8 cellular contexts compared by ENCODE assay signal in the genomic region with DNA sequence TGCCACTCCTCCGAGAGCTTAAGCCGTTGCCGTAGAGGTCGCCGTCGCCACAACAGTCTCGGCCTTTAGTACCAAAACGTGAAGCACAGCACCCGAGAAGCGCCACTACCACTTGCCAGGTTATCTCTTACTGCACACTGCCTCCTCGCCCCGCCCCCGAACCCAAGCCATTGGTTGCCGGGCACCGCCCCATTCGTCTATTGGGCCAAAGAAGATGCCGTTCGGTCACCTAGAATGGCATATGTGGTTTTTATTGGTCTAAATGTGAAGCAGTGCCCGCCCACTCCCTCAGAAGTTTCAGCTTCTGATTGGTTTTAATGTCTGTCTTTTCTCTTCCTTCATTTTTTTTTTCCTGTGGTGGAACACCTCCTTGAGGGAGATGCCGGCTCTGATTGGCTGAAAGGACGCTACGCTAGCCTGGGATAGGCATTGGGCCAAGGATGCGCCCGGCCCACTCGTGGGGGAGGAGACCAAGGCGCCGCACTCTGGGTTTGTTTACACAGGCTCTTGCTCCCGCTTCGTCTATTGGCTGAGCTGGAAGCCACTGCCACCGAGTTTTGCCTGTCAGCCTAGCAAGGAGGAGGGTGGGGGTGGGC. TPM values are rescaled to one million over a fixed set of nuclear protein-coding genes. Genes with fewer than 3 reads are reported as not detected.
DNase-seq lines count a peak whose midpoint lies in the region; ATAC-seq, FAIRE-seq and TF ChIP-seq lines count a peak whose summit lies in the region.

A gene with protein sequence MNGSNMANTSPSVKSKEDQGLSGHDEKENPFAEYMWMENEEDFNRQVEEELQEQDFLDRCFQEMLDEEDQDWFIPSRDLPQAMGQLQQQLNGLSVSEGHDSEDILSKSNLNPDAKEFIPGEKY (minus strand): TSS at position 139 of the 596 bp plus-strand sequence. CDS start 24,514 bp downstream, outside the sequence.

- peak within 1 kb of the TSS; percentile 82 for H3K4me2 ChIP-seq in neural cell (ENCODE audit: low read length)

- no peaks in the 10 kb centered on the region for H3K27me3 ChIP-seq in neural cell (ENCODE audit: insufficient read depth, low read depth, low read length)

- peaks cover 4% of the 10 kb centered on the region for H3K79me2 ChIP-seq in neural cell (replicated peaks; ENCODE audit: insufficient read depth, low read length)

- no peak for TF ChIP-seq EP300 in neural cell (conservative IDR thresholded peaks at IDR 0.05; ENCODE audit: poor library complexity, severe bottlenecking)

- H4K20me1 ChIP-seq in neural cell (ENCODE audit: insufficient read depth), result no peaks in the 10 kb centered on the region

- no peaks in the 10 kb centered on the region for H3F3A ChIP-seq in neural cell (ENCODE audit: insufficient read depth, low read length, poor library complexity, severe bottlenecking)

- TF ChIP-seq RAD21 in neural cell (conservative IDR thresholded peaks at IDR 0.05), result no peak

- H3K4me3 ChIP-seq in foreskin fibroblast (ENCODE audit: low read depth in 1 of 2, low read length in 2 of 2) (peak within 1 kb of the TSS; percentile 56 to 77), neural cell (ENCODE audit: low read length) (peak within 1 kb of the TSS; percentile 90)

- peak within 1 kb of the TSS; percentile 89 for H3K27ac ChIP-seq in neural cell (ENCODE audit: low read length)

- H3K4me1 Mint-ChIP-seq in stimulated activated naive CD8-positive, alpha-beta T cell treated with anti-CD3 and anti-CD28 coated beads, Interleukin-15, amount 100 ng/mL, for 72 hours, result peaks cover 11% of the 10 kb centered on the region

- ATAC-seq in stimulated activated naive CD8-positive, alpha-beta T cell treated with anti-CD3 and anti-CD28 coated beads, Interleukin-15, amount 100 ng/mL, for 72 hours, result peak; percentile 97

- DNase-seq in EL (peak; percentile 99), H54 (ENCODE audit: insufficient read length, low spot score) (peak; percentile 88), M059J (ENCODE audit: low read depth) (peak; percentile 99), SIG-M5 (lab: John Stamatoyannopoulos, UW) (peak; percentile 96), foreskin fibroblast (peak; percentile 96 to 98)
- peak; percentile 96 for DNase-seq in activated gamma-delta T cell treated with anti-CD3 and anti-CD28 coated beads, Interleukin-2, amount 50 U/mL, for 16 hours (ENCODE audit: low read depth)
- peak; percentile 97 to 98 for DNase-seq in stimulated activated naive CD8-positive, alpha-beta T cell treated with anti-CD3 and anti-CD28 coated beads, Interleukin-15, amount 100 ng/mL, for 72 hours

- no peaks in the 10 kb centered on the region for H3K27me3 Mint-ChIP-seq in stimulated activated naive CD8-positive, alpha-beta T cell treated with anti-CD3 and anti-CD28 coated beads, Interleukin-15, amount 100 ng/mL, for 72 hours

- peak; percentile 99 for FAIRE-seq in H54 (lab: Jason Lieb, UNC)

- no peaks in the 10 kb centered on the region for H3K36me3 ChIP-seq in neural cell (ENCODE audit: insufficient read depth, low read length)

- peak; percentile 54 for TF ChIP-seq POLR2A in H54 (IDR thresholded peaks at IDR 0.05; ENCODE audit: low read depth, low read length)

- H3K9me3 Mint-ChIP-seq in stimulated activated naive CD8-positive, alpha-beta T cell treated with anti-CD3 and anti-CD28 coated beads, Interleukin-15, amount 100 ng/mL, for 72 hours, result no peaks in the 10 kb centered on the region

- H3K9me2 ChIP-seq in neural cell (ENCODE audit: insufficient read depth, low read length), result no peaks in the 10 kb centered on the region

- peak within 1 kb of the TSS; percentile 82 for H2AFZ ChIP-seq in neural cell (ENCODE audit: low read depth, low read length)

- TF ChIP-seq CTCF in foreskin fibroblast (IDR thresholded peaks at IDR 0.05; ENCODE audit: low read depth, low read length) (no peak), neural cell (IDR thresholded peaks at IDR 0.05; ENCODE audit: poor library complexity, severe bottlenecking) (peak; percentile 41)

- peak within 1 kb of the TSS; percentile 92 to 96 for H3K27ac Mint-ChIP-seq in stimulated activated naive CD8-positive, alpha-beta T cell treated with anti-CD3 and anti-CD28 coated beads, Interleukin-15, amount 100 ng/mL, for 72 hours

- peak within 1 kb of the TSS; percentile 86 for H3K9ac ChIP-seq in neural cell (ENCODE audit: low read length)

- peak within 1 kb of the TSS; percentile 95 to 97 for H3K4me3 Mint-ChIP-seq in stimulated activated naive CD8-positive, alpha-beta T cell treated with anti-CD3 and anti-CD28 coated beads, Interleukin-15, amount 100 ng/mL, for 72 hours

- no peaks in the 10 kb centered on the region for H3K9me3 ChIP-seq in neural cell (ENCODE audit: low read length)

TF ChIP-seq in neural cell, 6 proteins besides CTCF, POLR2A, EP300 and RAD21:
- TF ChIP-seq SMC3 (conservative IDR thresholded peaks at IDR 0.05; ENCODE audit: poor library complexity), result no peak
- TF ChIP-seq EZH2 (IDR thresholded peaks at IDR 0.05; ENCODE audit: borderline replicate concordance, insufficient read depth, low read length, poor library complexity, severe bottlenecking), result no peak
- peak; percentile 80 for TF ChIP-seq MXI1 (conservative IDR thresholded peaks at IDR 0.05; ENCODE audit: poor library complexity, severe bottlenecking)
- peak; percentile 82 for TF ChIP-seq TAF1 (IDR thresholded peaks at IDR 0.05; ENCODE audit: low read depth)
- TF ChIP-seq POLR2AphosphoS5 (IDR thresholded peaks at IDR 0.05), result peak; percentile 96
- TF ChIP-seq, protein P1, sequence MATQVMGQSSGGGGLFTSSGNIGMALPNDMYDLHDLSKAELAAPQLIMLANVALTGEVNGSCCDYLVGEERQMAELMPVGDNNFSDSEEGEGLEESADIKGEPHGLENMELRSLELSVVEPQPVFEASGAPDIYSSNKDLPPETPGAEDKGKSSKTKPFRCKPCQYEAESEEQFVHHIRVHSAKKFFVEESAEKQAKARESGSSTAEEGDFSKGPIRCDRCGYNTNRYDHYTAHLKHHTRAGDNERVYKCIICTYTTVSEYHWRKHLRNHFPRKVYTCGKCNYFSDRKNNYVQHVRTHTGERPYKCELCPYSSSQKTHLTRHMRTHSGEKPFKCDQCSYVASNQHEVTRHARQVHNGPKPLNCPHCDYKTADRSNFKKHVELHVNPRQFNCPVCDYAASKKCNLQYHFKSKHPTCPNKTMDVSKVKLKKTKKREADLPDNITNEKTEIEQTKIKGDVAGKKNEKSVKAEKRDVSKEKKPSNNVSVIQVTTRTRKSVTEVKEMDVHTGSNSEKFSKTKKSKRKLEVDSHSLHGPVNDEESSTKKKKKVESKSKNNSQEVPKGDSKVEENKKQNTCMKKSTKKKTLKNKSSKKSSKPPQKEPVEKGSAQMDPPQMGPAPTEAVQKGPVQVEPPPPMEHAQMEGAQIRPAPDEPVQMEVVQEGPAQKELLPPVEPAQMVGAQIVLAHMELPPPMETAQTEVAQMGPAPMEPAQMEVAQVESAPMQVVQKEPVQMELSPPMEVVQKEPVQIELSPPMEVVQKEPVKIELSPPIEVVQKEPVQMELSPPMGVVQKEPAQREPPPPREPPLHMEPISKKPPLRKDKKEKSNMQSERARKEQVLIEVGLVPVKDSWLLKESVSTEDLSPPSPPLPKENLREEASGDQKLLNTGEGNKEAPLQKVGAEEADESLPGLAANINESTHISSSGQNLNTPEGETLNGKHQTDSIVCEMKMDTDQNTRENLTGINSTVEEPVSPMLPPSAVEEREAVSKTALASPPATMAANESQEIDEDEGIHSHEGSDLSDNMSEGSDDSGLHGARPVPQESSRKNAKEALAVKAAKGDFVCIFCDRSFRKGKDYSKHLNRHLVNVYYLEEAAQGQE (IDR thresholded peaks at IDR 0.05; ENCODE audit: borderline replicate concordance), result no peak
TF ChIP-seq in neural cell: peak in this region for 3.

RNA-seq across cellular contexts. Expression of the gene that starts here (rescaled TPM):
- 0.52 and 0.81 TPM in 2 replicates for total RNA-seq in M059J (2014; rRNA removed; shearing (Covaris generic))
- polyA plus RNA-seq in neural cell, result 13.3 and 14.4 TPM in 2 replicates
- 21.7 and 23.6 TPM in 2 replicates for polyA minus RNA-seq in neural cell

Comparison
In these comparisons a context has a peak if more than half of its experiments do, and no peak if none do; other contexts are left out.
1. Peak in every context shown above with its lines: DNase-seq, ATAC-seq, H3K4me3 ChIP-seq and H3K27ac ChIP-seq.
2. Peak in DNase-seq in M059J; RNA of the gene not detected or under 1 TPM.